In genomic region chr2:161488131-161488699, GRCh38 we compare ENCODE assay signal across 6 cellular contexts.
"Had no signal": no experiment of that assay in that cellular context is flagged by ENCODE, and none has a peak within 500 bp of the region (broad histone marks: within the 10 kb centered on the region; RNA-seq: fewer than 3 reads in every experiment).

No MANE protein-coding gene starts in this region.

- H3K36me3 Mint-ChIP-seq: IgD-negative memory B cell had no signal

- H3K4me3 ChIP-seq: K562 had no signal

- H3K4me1 Mint-ChIP-seq: IgD-negative memory B cell had no signal

- DNase-seq: IMR-90, KBM-7, KG1 had no signal

- H3K4me3 Mint-ChIP-seq: IgD-negative memory B cell had no signal

- H3K27ac ChIP-seq: HL-60 had no signal

- H3K27ac Mint-ChIP-seq: IgD-negative memory B cell had no signal
